8 cellular contexts compared by ENCODE assay signal in genomic region chr3:141303481-141304223, GRCh38.
A peak's percentile ranks its signal among the peaks of the same experiment; 100 is the strongest.
DNase-seq lines count a peak whose midpoint lies in the region; ATAC-seq and TF ChIP-seq lines count a peak whose summit lies in the region.

No MANE protein-coding gene starts in this region.

- peak; percentile 70 for DNase-seq in activated effector memory CD4-positive, alpha-beta T cell treated with anti-CD3 and anti-CD28 coated beads, Interleukin-2, amount 50 U/mL, for 16 hours
- no peak for DNase-seq in activated effector memory CD4-positive, alpha-beta T cell treated with Interleukin-2 at 50 U/mL for 16 hours
- peak; percentile 85 for DNase-seq in NCI-H146 treated with DMSO at 0.1 percent for 48 hours (lab: John Stamatoyannopoulos, UW; ENCODE audit: unreplicated experiment)
- peak; percentile 74 for DNase-seq in brain pericyte (ENCODE audit: low read depth, low spot score)
- DNase-seq in iris pigment epithelial cell (ENCODE audit: low read depth): peak; percentile 76
- peak in 2 of 3 donors; percentile 34 to 39 for DNase-seq in stimulated activated CD4-positive, alpha-beta T cell treated with anti-CD3 and anti-CD28 coated beads, TNF-alpha, amount 100 ng/mL, for 1 hour (ENCODE audit: low read depth in 3 of 3, low spot score in 1 of 3)

- H2AFZ ChIP-seq in SU-DHL-6 (ENCODE audit: low read depth, low read length, severe bottlenecking): no peak overlapping the region

- H3K9ac ChIP-seq in SU-DHL-6 (ENCODE audit: low read length): no peak overlapping the region

- H3K79me2 ChIP-seq in SU-DHL-6 (ENCODE audit: insufficient read depth, low read length): no peaks in the 10 kb centered on the region

- no peak overlapping the region for H3K4me3 ChIP-seq in SU-DHL-6 (ENCODE audit: insufficient read depth, low read length, poor library complexity, severe bottlenecking)

- H3F3A ChIP-seq in SU-DHL-6 (ENCODE audit: insufficient read depth): no peaks in the 10 kb centered on the region

- no peaks in the 10 kb centered on the region for H3K9me2 ChIP-seq in SU-DHL-6 (replicated peaks; ENCODE audit: insufficient read depth, low read length)

- no peaks in the 10 kb centered on the region for H4K20me1 ChIP-seq in SU-DHL-6 (ENCODE audit: low read depth, low read length)

- H3K4me2 ChIP-seq in SU-DHL-6 (ENCODE audit: low read depth, low read length, poor library complexity, severe bottlenecking): no peak overlapping the region

- no peaks in the 10 kb centered on the region for H3K27me3 ChIP-seq in SU-DHL-6 (ENCODE audit: low read length)

- peak; percentile 63 for TF ChIP-seq CTCF in SU-DHL-6 (IDR thresholded peaks at IDR 0.05; ENCODE audit: insufficient read depth, low read length, poor library complexity, severe bottlenecking)

- H3K27ac ChIP-seq in SU-DHL-6 (ENCODE audit: low read depth, low read length): no peak overlapping the region

- H3K36me3 ChIP-seq in SU-DHL-6 (ENCODE audit: low read length): no peaks in the 10 kb centered on the region

- ATAC-seq in HG02763 (IDR thresholded peaks at IDR 0.05; ENCODE audit: unreplicated experiment): peak; percentile 70

- H3K9me3 ChIP-seq in SU-DHL-6 (ENCODE audit: insufficient read depth, low read length): no peaks in the 10 kb centered on the region
